Comparison of ENCODE assay signal across 24 cellular contexts in genomic region chr6:15510536-15511247, GRCh38.
DNase-seq lines count a peak whose midpoint lies in the region; ATAC-seq and TF ChIP-seq lines count a peak whose summit lies in the region.
"Had no signal": no experiment of that assay in that cellular context is flagged by ENCODE, and none has a peak within 500 bp of the region (broad histone marks: within the 10 kb centered on the region; RNA-seq: fewer than 3 reads in every experiment).

No MANE protein-coding gene starts in this region.

- no peaks in the 10 kb centered on the region for H3K9me2 ChIP-seq in GM23338 (ENCODE audit: insufficient read depth)
- H3K9me2 ChIP-seq: SK-N-SH had no signal

- TF ChIP-seq CTCF in CD14-positive monocyte (IDR thresholded peaks at IDR 0.05) (no peak), GM23338 (conservative IDR thresholded peaks at IDR 0.05; ENCODE audit: low read depth in 2 of 2) (no peak), Calu3 (IDR thresholded peaks at IDR 0.05; ENCODE audit: unreplicated experiment) (no peak)

- peaks cover 14% of the 10 kb centered on the region for H3K4me1 ChIP-seq in GM23338 (ENCODE audit: insufficient read depth)
- H3K4me1 ChIP-seq in naive thymus-derived CD4-positive, alpha-beta T cell (ENCODE audit: control insufficient read depth in 2 of 2, insufficient read depth in 2 of 2, low read length in 2 of 2) = no peaks in the 10 kb centered on the region

- no peaks in the 10 kb centered on the region for H3K9me3 ChIP-seq in naive thymus-derived CD4-positive, alpha-beta T cell (ENCODE audit: control insufficient read depth in 2 of 3, low read length in 3 of 3)
- H3K9me3 ChIP-seq: SK-N-SH, tibial nerve had no signal

- no peak overlapping the region for H3K27ac ChIP-seq in GM23338 (ENCODE audit: low read depth)
- no peak overlapping the region for H3K27ac ChIP-seq in naive thymus-derived CD4-positive, alpha-beta T cell (ENCODE audit: low read depth, low read length)
- H3K27ac ChIP-seq: tibial nerve had no signal

- DNase-seq in CD14-positive monocyte (ENCODE audit: low spot score) (no peak), GM23338 (ENCODE audit: low spot score) (no peak), Calu3 (no peak), D341Med (ENCODE audit: low spot score) (no peak)
- DNase-seq in activated naive CD8-positive, alpha-beta T cell treated with anti-CD3 and anti-CD28 coated beads, Interleukin-2, amount 10 ng/mL, durations not matched to agents 7 days and 5 days = no peak
- no peak for DNase-seq in naive thymus-derived CD4-positive, alpha-beta T cell
- DNase-seq in activated CD8-positive, alpha-beta memory T cell treated with anti-CD3 and anti-CD28 coated beads, Interleukin-2, amount 50 U/mL, for 48 hours = no peak
- DNase-seq: activated CD4-positive, alpha-beta T cell treated with anti-CD3 and anti-CD28 coated beads for 1 hour; activated T-cell treated with anti-CD3 and anti-CD28 coated beads for 4 hours; amniotic stem cell; GDM1; Karpas-422; kidney glomerular epithelial cell; NCI-H1105 treated with DMSO at 0.1 percent for 48 hours; NCI-H2171; NCI-H748 treated with DMSO at 0.1 percent for 48 hours; SK-N-SH; stimulated activated CD4-positive, alpha-beta T cell treated with anti-CD3 and anti-CD28 coated beads, Interleukin-4, amount 100 ng/mL, for 4 hours; stimulated activated CD8-positive, alpha-beta memory T cell treated with anti-CD3 and anti-CD28 coated beads, Interleukin-4, amount 100 ng/mL, for 48 hours; T1000 had no signal

- H3F3A ChIP-seq in GM23338 (replicated peaks; ENCODE audit: low read depth) = peaks cover 61% of the 10 kb centered on the region

- intact Hi-C loops in CD14-positive monocyte (cut with micrococcal nuclease) (no loop called here), Calu3 (cut with micrococcal nuclease; ENCODE audit: unreplicated experiment) (no loop called here)
- intact Hi-C loops in naive thymus-derived CD4-positive, alpha-beta T cell (cut with micrococcal nuclease) = no loop called here

- H3K36me3 Mint-ChIP-seq in CD14-positive monocyte (peaks cover 89 to 99% of the 10 kb centered on the region in 2 donors), GM23338 (ENCODE audit: low read depth) (peaks cover 98% of the 10 kb centered on the region), Calu3 (ENCODE audit: insufficient read depth, unreplicated experiment) (peaks cover 12% of the 10 kb centered on the region)
- peaks cover 12% of the 10 kb centered on the region for H3K36me3 Mint-ChIP-seq in activated naive CD8-positive, alpha-beta T cell treated with anti-CD3 and anti-CD28 coated beads, Interleukin-2, amount 10 ng/mL, durations not matched to agents 7 days and 5 days
- peaks cover 7 to 58% (median 20%) of the 10 kb centered on the region in 5 donors for H3K36me3 Mint-ChIP-seq in naive thymus-derived CD4-positive, alpha-beta T cell

- H3K27me3 Mint-ChIP-seq in CD14-positive monocyte (ENCODE audit: low read depth in 3 of 3) (peaks cover 0 to 4% (median 3%) of the 10 kb centered on the region in 3 donors), GM23338 (ENCODE audit: insufficient read depth, low read depth, poor library complexity) (peaks cover 74% of the 10 kb centered on the region), Calu3 (ENCODE audit: unreplicated experiment) (no peaks in the 10 kb centered on the region)
- no peaks in the 10 kb centered on the region for H3K27me3 Mint-ChIP-seq in activated naive CD8-positive, alpha-beta T cell treated with anti-CD3 and anti-CD28 coated beads, Interleukin-2, amount 10 ng/mL, durations not matched to agents 7 days and 5 days
- no peaks in the 10 kb centered on the region for H3K27me3 Mint-ChIP-seq in naive thymus-derived CD4-positive, alpha-beta T cell

- H3K36me3 ChIP-seq in GM23338 (ENCODE audit: insufficient read depth) = peaks cover 64% of the 10 kb centered on the region
- H3K36me3 ChIP-seq in naive thymus-derived CD4-positive, alpha-beta T cell (ENCODE audit: control insufficient read depth in 2 of 3, insufficient read depth in 3 of 3, low read length in 3 of 3) = peaks cover 0 to 98% (median 11%) of the 10 kb centered on the region in 3 experiments

- H3K4me1 Mint-ChIP-seq in CD14-positive monocyte (peaks cover 26% of the 10 kb centered on the region), GM23338 (peaks cover 43% of the 10 kb centered on the region), Calu3 (ENCODE audit: low read depth, unreplicated experiment) (no peaks in the 10 kb centered on the region)
- peaks cover 6% of the 10 kb centered on the region for H3K4me1 Mint-ChIP-seq in activated naive CD8-positive, alpha-beta T cell treated with anti-CD3 and anti-CD28 coated beads, Interleukin-2, amount 10 ng/mL, durations not matched to agents 7 days and 5 days
- H3K4me1 Mint-ChIP-seq in naive thymus-derived CD4-positive, alpha-beta T cell = peaks cover 4 to 15% (median 7%) of the 10 kb centered on the region in 7 donors

- ATAC-seq in GM23338 (no peak), HG02623 (IDR thresholded peaks at IDR 0.05; ENCODE audit: unreplicated experiment) (no peak)
- no peak for ATAC-seq in activated naive CD8-positive, alpha-beta T cell treated with anti-CD3 and anti-CD28 coated beads, Interleukin-2, amount 10 ng/mL, durations not matched to agents 7 days and 5 days (ENCODE audit: low read depth)
- ATAC-seq in naive thymus-derived CD4-positive, alpha-beta T cell = no peak
- ATAC-seq: Panc1 had no signal

- no peak overlapping the region for H3K4me3 ChIP-seq in GM23338
- no peak overlapping the region for H3K4me3 ChIP-seq in naive thymus-derived CD4-positive, alpha-beta T cell (ENCODE audit: low read length)
- H3K4me3 ChIP-seq: tibial nerve had no signal

- no peaks in the 10 kb centered on the region for H3K27me3 ChIP-seq in GM23338 (ENCODE audit: insufficient read depth)
- H3K27me3 ChIP-seq in naive thymus-derived CD4-positive, alpha-beta T cell (ENCODE audit: control insufficient read depth in 2 of 2, insufficient read depth in 2 of 2, low read length in 2 of 2) = no peaks in the 10 kb centered on the region
- H3K27me3 ChIP-seq: tibial nerve had no signal

- BruUV-seq in Calu3 (replicated peaks; lab: Mats Ljungman, UMichigan) = no TSS peak

- POLR2A ChIA-PET in activated naive CD8-positive, alpha-beta T cell treated with anti-CD3 and anti-CD28 coated beads, Interleukin-2, amount 10 ng/mL, durations not matched to agents 7 days and 5 days (lab: Charles Lee) = no interaction called here
- POLR2A ChIA-PET in naive thymus-derived CD4-positive, alpha-beta T cell (lab: Charles Lee) = no interaction called here

- no peak overlapping the region for H2AFZ ChIP-seq in GM23338

- no peaks in the 10 kb centered on the region for H3K9me3 Mint-ChIP-seq in CD14-positive monocyte
- H3K9me3 Mint-ChIP-seq in GM23338 = peaks cover 6% of the 10 kb centered on the region; the same call in 2 of the 3 replicates
- no peaks in the 10 kb centered on the region for H3K9me3 Mint-ChIP-seq in activated naive CD8-positive, alpha-beta T cell treated with anti-CD3 and anti-CD28 coated beads, Interleukin-2, amount 10 ng/mL, durations not matched to agents 7 days and 5 days
- H3K9me3 Mint-ChIP-seq in naive thymus-derived CD4-positive, alpha-beta T cell = peaks cover 0 to 4% (median 0%) of the 10 kb centered on the region in 11 donors
- no peaks in the 10 kb centered on the region for H3K9me3 Mint-ChIP-seq in Calu3 (ENCODE audit: low read depth, unreplicated experiment)
- H3K9me3 Mint-ChIP-seq: mesothelial cell of epicardium had no signal

- CTCF ChIA-PET in naive thymus-derived CD4-positive, alpha-beta T cell (lab: Charles Lee) = interaction anchor here (0.9 kb wide), 1 partner anchor 549 kb away, joined by 3 read pairs; no protein-coding TSS in a partner anchor
- CTCF ChIA-PET in Calu3 (lab: Charles Lee) = no interaction called here

- no peak overlapping the region for H3K4me2 ChIP-seq in GM23338
- H3K4me2 ChIP-seq: SK-N-SH had no signal

- no peak overlapping the region for H3K4me3 Mint-ChIP-seq in CD14-positive monocyte
- no peak overlapping the region for H3K4me3 Mint-ChIP-seq in GM23338
- H3K4me3 Mint-ChIP-seq in activated naive CD8-positive, alpha-beta T cell treated with anti-CD3 and anti-CD28 coated beads, Interleukin-2, amount 10 ng/mL, durations not matched to agents 7 days and 5 days = no peak overlapping the region
- H3K4me3 Mint-ChIP-seq in naive thymus-derived CD4-positive, alpha-beta T cell = no peak overlapping the region
- H3K4me3 Mint-ChIP-seq in Calu3 (ENCODE audit: low read depth, unreplicated experiment) = no peak overlapping the region
- H3K4me3 Mint-ChIP-seq: mesothelial cell of epicardium had no signal

- H3K27ac Mint-ChIP-seq in CD14-positive monocyte (peak overlapping the region in 6 of 7 donors; percentile 28 to 92 (median 73)), GM23338 (peak overlapping the region; percentile 45), Calu3 (ENCODE audit: unreplicated experiment) (no peak overlapping the region)
- peak overlapping the region; percentile 20 for H3K27ac Mint-ChIP-seq in activated naive CD8-positive, alpha-beta T cell treated with anti-CD3 and anti-CD28 coated beads, Interleukin-2, amount 10 ng/mL, durations not matched to agents 7 days and 5 days
- H3K27ac Mint-ChIP-seq in naive thymus-derived CD4-positive, alpha-beta T cell = peak overlapping the region in 5 of 9 donors; percentile 29 to 73 (median 43)
- H3K27ac Mint-ChIP-seq: mesothelial cell of epicardium had no signal

- H4K20me1 ChIP-seq in GM23338 (replicated peaks; ENCODE audit: insufficient read depth) = peaks cover 75% of the 10 kb centered on the region

- H3K79me2 ChIP-seq in GM23338 (replicated peaks; ENCODE audit: insufficient read depth) = peaks cover 78% of the 10 kb centered on the region

TF ChIP-seq in GM23338, 12 proteins besides CTCF, POLR2A, EP300 and RAD21 (continues in another document):
- TF ChIP-seq CREB1 (CRISPR knock-in tag; IDR thresholded peaks at IDR 0.05; ENCODE audit: low read depth) = no peak
- TF ChIP-seq, protein P1, sequence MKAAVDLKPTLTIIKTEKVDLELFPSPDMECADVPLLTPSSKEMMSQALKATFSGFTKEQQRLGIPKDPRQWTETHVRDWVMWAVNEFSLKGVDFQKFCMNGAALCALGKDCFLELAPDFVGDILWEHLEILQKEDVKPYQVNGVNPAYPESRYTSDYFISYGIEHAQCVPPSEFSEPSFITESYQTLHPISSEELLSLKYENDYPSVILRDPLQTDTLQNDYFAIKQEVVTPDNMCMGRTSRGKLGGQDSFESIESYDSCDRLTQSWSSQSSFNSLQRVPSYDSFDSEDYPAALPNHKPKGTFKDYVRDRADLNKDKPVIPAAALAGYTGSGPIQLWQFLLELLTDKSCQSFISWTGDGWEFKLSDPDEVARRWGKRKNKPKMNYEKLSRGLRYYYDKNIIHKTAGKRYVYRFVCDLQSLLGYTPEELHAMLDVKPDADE (IDR thresholded peaks at IDR 0.05) = no peak
